ENCODE assay signal across 16 cellular contexts in genomic region chr7:121126201-121126600, GRCh38.
"Had no signal": no experiment of that assay in that cellular context is flagged by ENCODE, and none has a peak within 500 bp of the region (broad histone marks: within the 10 kb centered on the region; RNA-seq: fewer than 3 reads in every experiment).

No MANE protein-coding gene starts in this region.

- H3K27ac ChIP-seq: dorsolateral prefrontal cortex, esophagus muscularis mucosa, foreskin keratinocyte, gastrocnemius medialis, heart right ventricle, left lung, lower lobe of right lung had no signal

- H3K27me3 ChIP-seq: esophagus muscularis mucosa, foreskin keratinocyte, gastrocnemius medialis, heart right ventricle, left lung had no signal

- H3K9me3 ChIP-seq: esophagus muscularis mucosa, gastrocnemius medialis, heart right ventricle, left lung, lower lobe of right lung, mucosa of descending colon had no signal

- H3K4me1 ChIP-seq: esophagus muscularis mucosa, foreskin keratinocyte, gastrocnemius medialis, heart right ventricle, left lung, lower lobe of right lung had no signal

- FAIRE-seq: endothelial cell of umbilical vein had no signal

- H3K36me3 ChIP-seq: left lung, lower lobe of right lung had no signal

- ATAC-seq: foreskin keratinocyte, gastrocnemius medialis, heart right ventricle, left cardiac atrium, left lung, left ventricle myocardium superior, lower lobe of right lung, mucosa of descending colon had no signal

- DNase-seq: dorsolateral prefrontal cortex; effector CD4-positive, alpha-beta T cell; effector memory CD4-positive, alpha-beta T cell; foreskin keratinocyte; gastrocnemius medialis; glutamatergic neuron; head of caudate nucleus; heart right ventricle; left cardiac atrium; left lung; left ventricle myocardium superior; lower lobe of right lung; mucosa of descending colon had no signal

- H3K4me3 ChIP-seq: coronary artery, dorsolateral prefrontal cortex, esophagus muscularis mucosa, gastrocnemius medialis, heart right ventricle, left lung, lower lobe of right lung, mucosa of descending colon had no signal
